ENCODE assay signal across 8 cellular contexts in genomic region chr15:72375501-72375845, GRCh38. TPM values are rescaled to one million over a fixed set of nuclear protein-coding genes. Genes with fewer than 3 reads are reported as not detected.
DNase-seq lines count a peak whose midpoint lies in the region; ATAC-seq and TF ChIP-seq lines count a peak whose summit lies in the region.

No MANE protein-coding gene starts in this region.

- H3K9me3 Mint-ChIP-seq in activated CD4-positive, alpha-beta T cell treated with anti-CD3 and anti-CD28 coated beads, Interleukin-2, amount 10 ng/mL, durations not matched to agents 7 days and 5 days, result no peaks in the 10 kb centered on the region
- H3K9me3 Mint-ChIP-seq in nephron progenitor cell, result no peaks in the 10 kb centered on the region

- H3K4me3 ChIP-seq in RWPE2 (ENCODE audit: severe bottlenecking) (peak overlapping the region; percentile 60), esophagus squamous epithelium (peak overlapping the region; percentile 58 to 90 (median 75))

- CTCF ChIA-PET in activated CD4-positive, alpha-beta T cell treated with anti-CD3 and anti-CD28 coated beads, Interleukin-2, amount 10 ng/mL, durations not matched to agents 7 days and 5 days (lab: Charles Lee), result interaction anchor here (0.6 to 1.7 kb wide), 6 partner anchors 9 to 225 kb away, joined by 3 to 9 read pairs (median 4); no protein-coding TSS in a partner anchor
- CTCF ChIA-PET in GM10248 (lab: Yijun Ruan, JAX), result interaction anchor here (1.2 to 2.6 kb wide), 2 partner anchors 8 to 148 kb away, joined by 5 to 8 read pairs; no protein-coding TSS in a partner anchor

- H3K36me3 Mint-ChIP-seq in activated CD4-positive, alpha-beta T cell treated with anti-CD3 and anti-CD28 coated beads, Interleukin-2, amount 10 ng/mL, durations not matched to agents 7 days and 5 days (ENCODE audit: low read depth), result peaks cover 9% of the 10 kb centered on the region
- no peaks in the 10 kb centered on the region for H3K36me3 Mint-ChIP-seq in nephron progenitor cell (ENCODE audit: low read depth)

- peak overlapping the region; percentile 41 for H3K27ac ChIP-seq in RWPE2 (ENCODE audit: poor library complexity, severe bottlenecking)
- peak overlapping the region; percentile 84 to 91 (median 88) for H3K27ac ChIP-seq in esophagus squamous epithelium

- H3K27me3 ChIP-seq in RWPE2 (ENCODE audit: insufficient read depth, poor library complexity, severe bottlenecking) (no peaks in the 10 kb centered on the region), esophagus squamous epithelium (peaks cover 0 to 2% (median 0%) of the 10 kb centered on the region in 4 donors)

- DNase-seq in activated CD4-positive, alpha-beta T cell treated with anti-CD3 and anti-CD28 coated beads, Interleukin-2, amount 10 ng/mL, durations not matched to agents 7 days and 5 days, result no peak
- no peak for DNase-seq in activated CD4-positive, alpha-beta T cell treated with anti-CD3 and anti-CD28 coated beads, Interleukin-2, amount 50 U/mL, for 48 hours
- DNase-seq in RWPE2 (ENCODE audit: low spot score), result no peak
- DNase-seq in esophagus squamous epithelium (lab: John Stamatoyannopoulos, UW), result peak; percentile 45
- no peak for DNase-seq in nephron progenitor cell
- no peak for DNase-seq in NAMALWA (ENCODE audit: low spot score)
- DNase-seq in GM10248 (ENCODE audit: extremely low spot score), result no peak

- TF ChIP-seq CTCF in RWPE2 (IDR thresholded peaks at IDR 0.05; ENCODE audit: poor library complexity, severe bottlenecking) (no peak), esophagus squamous epithelium (IDR thresholded peaks at IDR 0.05) (no peak), nephron progenitor cell (IDR thresholded peaks at IDR 0.05) (no peak), GM10248 (IDR thresholded peaks at IDR 0.05; ENCODE audit: control extremely low read depth, extremely low read depth, low read depth, missing control alignments) (no peak)

- H3K4me1 Mint-ChIP-seq in activated CD4-positive, alpha-beta T cell treated with anti-CD3 and anti-CD28 coated beads, Interleukin-2, amount 10 ng/mL, durations not matched to agents 7 days and 5 days, result peaks cover 41% of the 10 kb centered on the region
- H3K4me1 Mint-ChIP-seq in nephron progenitor cell, result peaks cover 30% of the 10 kb centered on the region

- H3K27ac Mint-ChIP-seq in activated CD4-positive, alpha-beta T cell treated with anti-CD3 and anti-CD28 coated beads, Interleukin-2, amount 10 ng/mL, durations not matched to agents 7 days and 5 days, result peak overlapping the region; percentile 99
- H3K27ac Mint-ChIP-seq in nephron progenitor cell, result peak overlapping the region; percentile 99

- ATAC-seq in HG02938 (IDR thresholded peaks at IDR 0.05; ENCODE audit: unreplicated experiment) (peak; percentile 42), RWPE2 (ENCODE audit: low read depth) (peak; percentile 75)

- peak overlapping the region; percentile 95 for H3K4me3 Mint-ChIP-seq in activated CD4-positive, alpha-beta T cell treated with anti-CD3 and anti-CD28 coated beads, Interleukin-2, amount 10 ng/mL, durations not matched to agents 7 days and 5 days
- H3K4me3 Mint-ChIP-seq in nephron progenitor cell, result peak overlapping the region; percentile 99

- H3K9me3 ChIP-seq in RWPE2 (ENCODE audit: severe bottlenecking) (no peaks in the 10 kb centered on the region), esophagus squamous epithelium (no peaks in the 10 kb centered on the region)

- peaks cover 13% of the 10 kb centered on the region for H3K4me1 ChIP-seq in RWPE2 (ENCODE audit: insufficient read depth, poor library complexity, severe bottlenecking)
- H3K4me1 ChIP-seq in esophagus squamous epithelium, result peaks cover 13 to 49% (median 19%) of the 10 kb centered on the region in 3 donors

- POLR2A ChIA-PET in activated CD4-positive, alpha-beta T cell treated with anti-CD3 and anti-CD28 coated beads, Interleukin-2, amount 10 ng/mL, durations not matched to agents 7 days and 5 days (lab: Charles Lee), result interaction anchor here (1.0 kb wide), 1 partner anchor 149 kb away, joined by 3 read pairs; no protein-coding TSS in a partner anchor
- POLR2A ChIA-PET in GM10248 (lab: Yijun Ruan, JAX), result interaction anchor here (0.7 to 1.3 kb wide), 3 partner anchors 11 to 166 kb away, joined by 3 to 4 read pairs (median 4); no protein-coding TSS in a partner anchor

- H3K36me3 ChIP-seq in RWPE2 (ENCODE audit: low read depth) (peaks cover 3% of the 10 kb centered on the region; the same call in 1 of the 2 replicates), esophagus squamous epithelium (peaks cover 0 to under 1% (median 0%) of the 10 kb centered on the region in 3 donors)

- TF ChIP-seq POLR2A in esophagus squamous epithelium (IDR thresholded peaks at IDR 0.05), result no peak

- 0% methylated on average over 2 to 17 of the region's 17 CpGs for WGBS in esophagus squamous epithelium, 2 donors

- intact Hi-C loops in esophagus squamous epithelium (cut with DNase I), result no loop called here

- H3K27me3 Mint-ChIP-seq in activated CD4-positive, alpha-beta T cell treated with anti-CD3 and anti-CD28 coated beads, Interleukin-2, amount 10 ng/mL, durations not matched to agents 7 days and 5 days, result no peaks in the 10 kb centered on the region
- H3K27me3 Mint-ChIP-seq in nephron progenitor cell (ENCODE audit: low read depth, poor library complexity), result peaks cover 21% of the 10 kb centered on the region

RNA-seq across cellular contexts. Expression of gene HEXA, which starts 0.3 kb away (rescaled TPM):
- 10 to 100 TPM; 83.6 to 94.1 TPM for total RNA-seq in activated CD4-positive, alpha-beta T cell treated with anti-CD3 and anti-CD28 coated beads, Interleukin-2, amount 10 ng/mL, durations not matched to agents 7 days and 5 days
- 10 to 100 TPM; 12.8 to 51.1 (median 28.4) TPM for total RNA-seq in esophagus squamous epithelium

RNA-seq across cellular contexts. Expression of gene TMEM202, which starts 22.6 kb away (rescaled TPM):
- not detected for total RNA-seq in activated CD4-positive, alpha-beta T cell treated with anti-CD3 and anti-CD28 coated beads, Interleukin-2, amount 10 ng/mL, durations not matched to agents 7 days and 5 days
- not detected for total RNA-seq in esophagus squamous epithelium

RNA-seq across cellular contexts. Expression of gene CELF6, which starts 55.5 kb away (rescaled TPM):
- 1 to 10 TPM; 1.0 to 1.2 TPM for total RNA-seq in activated CD4-positive, alpha-beta T cell treated with anti-CD3 and anti-CD28 coated beads, Interleukin-2, amount 10 ng/mL, durations not matched to agents 7 days and 5 days
- total RNA-seq in esophagus squamous epithelium, result under 1 TPM in 3 of 4 donors, not detected in 1; 0.31 to 0.82 (median 0.76) TPM
